Comparison of ENCODE assay signal across 11 cellular contexts in the genomic region with DNA sequence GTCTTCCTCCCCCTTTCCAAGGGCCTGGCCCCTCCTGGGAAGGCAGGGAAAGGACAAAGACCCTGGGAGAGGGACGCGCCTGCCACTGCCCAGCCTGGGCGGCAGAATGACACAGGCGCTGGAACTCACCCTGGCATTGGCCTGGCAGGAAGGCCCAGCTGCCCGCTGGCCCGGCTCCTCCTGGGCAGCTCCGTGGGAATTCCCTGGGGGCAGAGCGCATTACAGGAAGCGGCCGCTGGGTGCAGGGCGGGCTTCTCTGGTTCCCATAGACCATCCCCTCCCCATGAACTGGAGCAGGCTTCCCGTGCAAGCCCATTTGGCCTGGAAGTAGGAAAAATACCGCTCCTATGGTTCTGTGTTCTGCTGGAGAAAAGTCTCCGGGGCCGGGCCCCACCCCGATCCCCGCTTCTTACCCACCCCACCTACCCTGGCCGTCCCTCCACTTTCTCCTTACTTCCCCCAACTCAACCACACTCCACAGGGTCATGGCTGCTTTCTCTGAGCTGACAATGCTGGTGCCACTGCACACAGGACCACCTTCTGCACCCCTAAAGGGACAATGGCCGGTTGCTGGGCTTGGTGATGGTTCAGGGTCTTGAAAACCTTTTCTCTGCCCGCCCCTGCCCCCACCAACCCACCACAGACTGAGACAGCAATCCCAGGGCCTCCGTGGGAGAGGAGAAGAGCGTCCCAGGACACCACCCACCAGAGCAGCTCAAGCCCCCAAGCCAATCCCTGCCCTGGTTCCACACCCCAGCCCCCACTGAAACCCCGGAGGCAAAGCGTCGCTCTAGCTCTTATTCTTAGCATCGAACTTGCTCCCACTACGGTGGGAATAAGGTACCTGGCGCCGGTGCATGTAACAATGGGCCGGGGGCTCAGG.
DNase-seq lines count a peak whose midpoint lies in the region; ATAC-seq and TF ChIP-seq lines count a peak whose summit lies in the region.
"Had no signal": no experiment of that assay in that cellular context is flagged by ENCODE, and none has a peak within 500 bp of the region (broad histone marks: within the 10 kb centered on the region; RNA-seq: fewer than 3 reads in every experiment).

No MANE protein-coding gene starts in this region.

- H3K27me3 ChIP-seq in HL-60 (ENCODE audit: insufficient read depth, poor library complexity, severe bottlenecking) = no peaks in the 10 kb centered on the region

- H3K4me1 Mint-ChIP-seq in stimulated activated naive B cell treated with anti-CD40 and anti-IgM and Interleukin-4, amounts not matched to agents 10 μg/mL and 1 μg/mL and 100 μg/mL, for 72 hours = peaks cover 24 to 30% of the 10 kb centered on the region in 2 donors

- no peak overlapping the region for H3K4me3 ChIP-seq in HL-60 (replicated peaks; ENCODE audit: insufficient read depth, low read length)

- no peaks in the 10 kb centered on the region for H3K9me3 Mint-ChIP-seq in stimulated activated naive B cell treated with anti-CD40 and anti-IgM and Interleukin-4, amounts not matched to agents 10 μg/mL and 1 μg/mL and 100 μg/mL, for 72 hours

- peaks cover 16 to 24% of the 10 kb centered on the region in 2 donors for H3K27me3 Mint-ChIP-seq in stimulated activated naive B cell treated with anti-CD40 and anti-IgM and Interleukin-4, amounts not matched to agents 10 μg/mL and 1 μg/mL and 100 μg/mL, for 72 hours

- ATAC-seq in stimulated activated naive B cell treated with anti-CD40 and anti-IgM and Interleukin-4, amounts not matched to agents 10 μg/mL and 1 μg/mL and 100 μg/mL, for 72 hours (replicated peaks) = no peak
- ATAC-seq in GM21723 (IDR thresholded peaks at IDR 0.05; ENCODE audit: unreplicated experiment) = no peak

- H3K27ac ChIP-seq in HL-60 (replicated peaks) (peak overlapping the region; percentile 1; the same call in 1 of the 2 replicates), caudate nucleus (ENCODE audit: low read depth, low read length) (peak overlapping the region; percentile 36)

- no peak for TF ChIP-seq CTCF in HL-60 (IDR thresholded peaks at IDR 0.05; ENCODE audit: insufficient read depth, low read length)

- DNase-seq in HL-60 (ENCODE audit: low read depth in 1 of 2, low spot score in 1 of 2) = no peak
- peak in 16 of 61 donors; percentile 12 to 57 (median 38) for DNase-seq in caudate nucleus (lab: John Stamatoyannopoulos, UW)
- peak; percentile 73 for DNase-seq in islet precursor cell
- DNase-seq in stimulated activated naive B cell treated with anti-CD40 and anti-IgM and Interleukin-4, amounts not matched to agents 10 μg/mL and 1 μg/mL and 100 μg/mL, for 72 hours = no peak
- DNase-seq in NCI-H1105 treated with DMSO at 0.1 percent for 48 hours (lab: John Stamatoyannopoulos, UW) = no peak
- no peak for DNase-seq in GM19240 (ENCODE audit: insufficient read length, low spot score)
- no peak for DNase-seq in activated CD8-positive, alpha-beta memory T cell treated with anti-CD3 and anti-CD28 coated beads for 24 hours
- DNase-seq: DND-41; NCI-H1048; stimulated activated CD4-positive, alpha-beta T cell treated with anti-CD3 and anti-CD28 coated beads, Interleukin-4, amount 100 ng/mL, for 1 hour had no signal

- peak overlapping the region; percentile 55 to 67 for H3K4me3 Mint-ChIP-seq in stimulated activated naive B cell treated with anti-CD40 and anti-IgM and Interleukin-4, amounts not matched to agents 10 μg/mL and 1 μg/mL and 100 μg/mL, for 72 hours

- H3K27ac Mint-ChIP-seq in stimulated activated naive B cell treated with anti-CD40 and anti-IgM and Interleukin-4, amounts not matched to agents 10 μg/mL and 1 μg/mL and 100 μg/mL, for 72 hours = no peak overlapping the region

- peaks cover 0 to 3% of the 10 kb centered on the region in 2 donors for H3K36me3 Mint-ChIP-seq in stimulated activated naive B cell treated with anti-CD40 and anti-IgM and Interleukin-4, amounts not matched to agents 10 μg/mL and 1 μg/mL and 100 μg/mL, for 72 hours
